In genomic region chr14:105132921-105133320, GRCh38 we compare ENCODE assay signal across 33 cellular contexts.
"Had no signal": no experiment of that assay in that cellular context is flagged by ENCODE, and none has a peak within 500 bp of the region (broad histone marks: within the 10 kb centered on the region; RNA-seq: fewer than 3 reads in every experiment).

No MANE protein-coding gene starts in this region.

- H3K36me3 ChIP-seq: adrenal gland, brain microvascular endothelial cell, breast epithelium had no signal

- H3K27me3 ChIP-seq: body of pancreas, breast epithelium had no signal

- H3K4me1 Mint-ChIP-seq: activated B cell treated with CpG ODN at 0.5 μM for 24 hours; activated CD4-positive, alpha-beta T cell treated with anti-CD3 and anti-CD28 coated beads, Interleukin-2, amount 10 ng/mL, durations not matched to agents 24 days and 14 days; activated naive CD8-positive, alpha-beta T cell treated with anti-CD3 and anti-CD28 coated beads for 36 hours; activated T-helper 17 cell treated with anti-CD3 and anti-CD28 coated beads, Interleukin-2, amount 50 U/mL, for 72 hours had no signal

- H3K9me3 Mint-ChIP-seq: activated CD4-positive, alpha-beta T cell treated with anti-CD3 and anti-CD28 coated beads, Interleukin-2, amount 10 ng/mL, durations not matched to agents 24 days and 14 days; activated T-cell treated with anti-CD3 and anti-CD28 coated beads, Interleukin-2, amount 50 U/mL, for 72 hours; activated T-helper 17 cell treated with anti-CD3 and anti-CD28 coated beads, Interleukin-2, amount 50 U/mL, for 72 hours had no signal

- H3K4me3 ChIP-seq: adrenal gland, body of pancreas, breast epithelium had no signal

- ATAC-seq: activated CD8-positive, alpha-beta T cell treated with anti-CD3 and anti-CD28 coated beads for 36 hours; activated naive CD4-positive, alpha-beta T cell treated with anti-CD3 and anti-CD28 coated beads, Interleukin-2, amount 50 U/mL, for 72 hours; activated T-cell treated with anti-CD3 and anti-CD28 coated beads, Interleukin-2, amount 50 U/mL, for 4 hours; activated T-cell treated with anti-CD3 and anti-CD28 coated beads, Interleukin-2, amount 50 U/mL, for 72 hours; activated T-helper 17 cell treated with anti-CD3 and anti-CD28 coated beads, Interleukin-2, amount 50 U/mL, for 72 hours; body of pancreas had no signal

- H3K27ac Mint-ChIP-seq: activated B cell treated with CpG ODN at 0.5 μM for 24 hours; activated CD4-positive, alpha-beta memory T cell treated with anti-CD3 and anti-CD28 coated beads for 36 hours; activated CD4-positive, alpha-beta T cell treated with anti-CD3 and anti-CD28 coated beads, Interleukin-2, amount 10 ng/mL, durations not matched to agents 24 days and 14 days; activated CD8-positive, alpha-beta T cell treated with anti-CD3 and anti-CD28 coated beads for 36 hours; activated naive CD4-positive, alpha-beta T cell treated with anti-CD3 and anti-CD28 coated beads for 36 hours; activated naive CD4-positive, alpha-beta T cell treated with anti-CD3 and anti-CD28 coated beads, Interleukin-2, amount 50 U/mL, for 72 hours; activated naive CD8-positive, alpha-beta T cell treated with anti-CD3 and anti-CD28 coated beads for 36 hours; activated T-cell treated with anti-CD3 and anti-CD28 coated beads, Interleukin-2, amount 50 U/mL, for 72 hours; activated T-helper 1 cell treated with anti-CD3 and anti-CD28 coated beads, Interleukin-12 subunit alpha, Interleukin-12 subunit beta, Interleukin-2, Interleukin-4 antibody, amounts not matched to agents 30 ng/mL and 10 ng/mL and 1 ng/mL, durations not matched to agents 14 hours and 24 hours and 36 hours; activated T-helper 17 cell treated with anti-CD3 and anti-CD28 coated beads, Interleukin-2, amount 50 U/mL, for 72 hours; T-helper 1 cell treated with Interleukin-12 subunit alpha and Interleukin-12 subunit beta and Interleukin-4 antibody, amounts not matched to agents 30 μg/mL and 1 μg/mL, for 36 hours; T-helper 2 cell treated with Interferon-gamma antibody and Interleukin-4, amounts not matched to agents 5 μg/mL and 100 μg/mL, for 36 hours had no signal

- DNase-seq: activated B cell treated with CpG ODN at 0.5 μM for 24 hours; activated CD4-positive, alpha-beta memory T cell treated with anti-CD3 and anti-CD28 coated beads for 36 hours; activated CD4-positive, alpha-beta T cell treated with anti-CD3 and anti-CD28 coated beads for 4 hours; activated CD4-positive, alpha-beta T cell treated with anti-CD3 and anti-CD28 coated beads, Interleukin-2, amount 10 ng/mL, durations not matched to agents 24 days and 14 days; activated CD4-positive, alpha-beta T cell treated with anti-CD3 and anti-CD28 coated beads, Interleukin-2, amount 50 U/mL, for 1 hour; activated CD4-positive, alpha-beta T cell treated with anti-CD3 and anti-CD28 coated beads, Interleukin-2, amount 50 U/mL, for 4 hours; activated CD4-positive, CD25-positive, alpha-beta regulatory T cell treated with anti-CD3 and anti-CD28 coated beads, Interleukin-2, amount 50 U/mL, for 72 hours; activated CD8-positive, alpha-beta memory T cell treated with anti-CD3 and anti-CD28 coated beads, Interleukin-2, amount 50 U/mL, for 4 hours; activated CD8-positive, alpha-beta T cell treated with anti-CD3 and anti-CD28 coated beads for 36 hours; activated gamma-delta T cell treated with Interleukin-2 at 50 U/mL for 16 hours; activated naive CD4-positive, alpha-beta T cell; activated naive CD4-positive, alpha-beta T cell treated with anti-CD3 and anti-CD28 coated beads for 36 hours; activated naive CD4-positive, alpha-beta T cell treated with anti-CD3 and anti-CD28 coated beads, Interleukin-2, amount 50 U/mL, for 16 hours; activated naive CD8-positive, alpha-beta T cell treated with anti-CD3 and anti-CD28 coated beads for 36 hours; activated T-cell treated with anti-CD3 and anti-CD28 coated beads for 4 hours; activated T-cell treated with anti-CD3 and anti-CD28 coated beads, Interleukin-2, amount 50 U/mL, for 1 hour; activated T-cell treated with anti-CD3 and anti-CD28 coated beads, Interleukin-2, amount 50 U/mL, for 4 hours; activated T-cell treated with anti-CD3 and anti-CD28 coated beads, Interleukin-2, amount 50 U/mL, for 72 hours; adrenal gland; amniotic stem cell; aorta; body of pancreas; brain microvascular endothelial cell; central memory CD4-positive, alpha-beta T cell; T-helper 1 cell; T-helper 2 cell; T-helper 9 cell had no signal

- H3K27ac ChIP-seq: adrenal gland, body of pancreas, brain microvascular endothelial cell, breast epithelium had no signal

- H3K4me1 ChIP-seq: adrenal gland, body of pancreas, breast epithelium had no signal

- H3K4me3 Mint-ChIP-seq: activated B cell treated with CpG ODN at 0.5 μM for 24 hours; activated CD4-positive, alpha-beta memory T cell treated with anti-CD3 and anti-CD28 coated beads for 36 hours; activated CD4-positive, alpha-beta T cell treated with anti-CD3 and anti-CD28 coated beads, Interleukin-2, amount 10 ng/mL, durations not matched to agents 24 days and 14 days; activated CD8-positive, alpha-beta T cell treated with anti-CD3 and anti-CD28 coated beads for 36 hours; activated naive CD4-positive, alpha-beta T cell treated with anti-CD3 and anti-CD28 coated beads for 36 hours; activated naive CD8-positive, alpha-beta T cell treated with anti-CD3 and anti-CD28 coated beads for 36 hours; activated T-cell treated with anti-CD3 and anti-CD28 coated beads, Interleukin-2, amount 50 U/mL, for 4 hours; activated T-cell treated with anti-CD3 and anti-CD28 coated beads, Interleukin-2, amount 50 U/mL, for 72 hours; activated T-helper 1 cell treated with anti-CD3 and anti-CD28 coated beads, Interleukin-12 subunit alpha, Interleukin-12 subunit beta, Interleukin-2, Interleukin-4 antibody, amounts not matched to agents 30 ng/mL and 10 ng/mL and 1 ng/mL, durations not matched to agents 14 hours and 24 hours and 36 hours; activated T-helper 17 cell treated with anti-CD3 and anti-CD28 coated beads, Interleukin-2, amount 50 U/mL, for 72 hours; T-helper 1 cell treated with Interleukin-12 subunit alpha and Interleukin-12 subunit beta and Interleukin-4 antibody, amounts not matched to agents 30 μg/mL and 1 μg/mL, for 36 hours; T-helper 2 cell treated with Interferon-gamma antibody and Interleukin-4, amounts not matched to agents 5 μg/mL and 100 μg/mL, for 36 hours had no signal

- H3K36me3 Mint-ChIP-seq: activated CD4-positive, alpha-beta memory T cell treated with anti-CD3 and anti-CD28 coated beads for 36 hours; activated naive CD8-positive, alpha-beta T cell treated with anti-CD3 and anti-CD28 coated beads for 36 hours had no signal

- H3K9me3 ChIP-seq: adrenal gland had no signal
